1 cellular context compared by ENCODE assay signal in genomic region chr6:22598386-22598785, GRCh38.
TF ChIP-seq lines count a peak whose summit lies in the region.

No MANE protein-coding gene starts in this region.

TF ChIP-seq in GM12878, 131 proteins besides CTCF, POLR2A, EP300 and RAD21:
- TF ChIP-seq ATF2 (IDR thresholded peaks at IDR 0.05; ENCODE audit: low read length) (no peak), ZBTB4 (CRISPR knock-in tag; IDR thresholded peaks at IDR 0.05) (no peak), KDM1A (IDR thresholded peaks at IDR 0.05; ENCODE audit: borderline replicate concordance) (no peak), BCLAF1 (IDR thresholded peaks at IDR 0.05) (no peak), JUNB (IDR thresholded peaks at IDR 0.05) (no peak), SPI1 (IDR thresholded peaks at IDR 0.05; ENCODE audit: borderline replicate concordance, insufficient read depth, low read depth, low read length) (no peak), LARP7 (IDR thresholded peaks at IDR 0.05) (no peak), ZNF207 (IDR thresholded peaks at IDR 0.05; ENCODE audit: borderline replicate concordance) (no peak), SP1 (IDR thresholded peaks at IDR 0.05; ENCODE audit: low read depth, low read length) (no peak), BACH1 (IDR thresholded peaks at IDR 0.05; ENCODE audit: borderline replicate concordance) (no peak), YY1 (IDR thresholded peaks at IDR 0.05; ENCODE audit: low read depth, low read length) (no peak), CBX3 (IDR thresholded peaks at IDR 0.05; ENCODE audit: borderline replicate concordance, low read depth) (no peak), CEBPZ (IDR thresholded peaks at IDR 0.05; ENCODE audit: low read depth, low read length) (no peak), REST (IDR thresholded peaks at IDR 0.05; ENCODE audit: low read depth, low read length) (no peak), ZBTB11 (CRISPR knock-in tag; IDR thresholded peaks at IDR 0.05) (no peak), MTA2 (IDR thresholded peaks at IDR 0.05; ENCODE audit: low read depth) (no peak), USF2 (IDR thresholded peaks at IDR 0.05; ENCODE audit: borderline replicate concordance, low read depth, low read length) (no peak)
